11 cellular contexts compared by ENCODE assay signal in genomic region chr6:157443066-157443800, GRCh38.
DNase-seq lines count a peak whose midpoint lies in the region; ATAC-seq and FAIRE-seq lines count a peak whose summit lies in the region.
"Had no signal": no experiment of that assay in that cellular context is flagged by ENCODE, and none has a peak within 500 bp of the region (broad histone marks: within the 10 kb centered on the region; RNA-seq: fewer than 3 reads in every experiment).

No MANE protein-coding gene starts in this region.

- H3K4me3 Mint-ChIP-seq in activated T-helper 2 cell treated with anti-CD3 and anti-CD28 coated beads, Interferon-gamma antibody, Interleukin-2, Interleukin-4, amounts not matched to agents 10 μg/mL and 5 μg/mL and 100 μg/mL, durations not matched to agents 14 hours and 24 hours and 36 hours (ENCODE audit: low read depth): no peak overlapping the region

- no peaks in the 10 kb centered on the region for H3K27me3 Mint-ChIP-seq in activated T-helper 2 cell treated with anti-CD3 and anti-CD28 coated beads, Interferon-gamma antibody, Interleukin-2, Interleukin-4, amounts not matched to agents 10 μg/mL and 5 μg/mL and 100 μg/mL, durations not matched to agents 14 hours and 24 hours and 36 hours (ENCODE audit: low read depth)

- DNase-seq in AG08396 (ENCODE audit: low spot score) (peak; percentile 39), GM19239 (ENCODE audit: insufficient read length, low spot score) (no peak), SIG-M5 treated with dmso at 0.1 percent for 504 hours (lab: John Stamatoyannopoulos, UW; ENCODE audit: unreplicated experiment) (no peak), Kasumi-1 (lab: John Stamatoyannopoulos, UW) (no peak), NCI-H446 treated with DMSO at 0.1 percent for 48 hours (lab: John Stamatoyannopoulos, UW) (no peak), GOT3 (lab: John Stamatoyannopoulos, UW) (no peak)
- no peak for DNase-seq in activated T-helper 2 cell treated with anti-CD3 and anti-CD28 coated beads, Interferon-gamma antibody, Interleukin-2, Interleukin-4, amounts not matched to agents 10 μg/mL and 5 μg/mL and 100 μg/mL, durations not matched to agents 14 hours and 24 hours and 36 hours (ENCODE audit: low spot score)
- DNase-seq: SHP77 treated with DMSO at 0.1 percent for 48 hours had no signal

- H3K4me1 Mint-ChIP-seq in activated T-helper 2 cell treated with anti-CD3 and anti-CD28 coated beads, Interferon-gamma antibody, Interleukin-2, Interleukin-4, amounts not matched to agents 10 μg/mL and 5 μg/mL and 100 μg/mL, durations not matched to agents 14 hours and 24 hours and 36 hours (ENCODE audit: low read depth): peaks cover 25% of the 10 kb centered on the region

- peaks cover 33% of the 10 kb centered on the region for H3K36me3 Mint-ChIP-seq in activated T-helper 2 cell treated with anti-CD3 and anti-CD28 coated beads, Interferon-gamma antibody, Interleukin-2, Interleukin-4, amounts not matched to agents 10 μg/mL and 5 μg/mL and 100 μg/mL, durations not matched to agents 14 hours and 24 hours and 36 hours (ENCODE audit: low read depth)

- FAIRE-seq in GM19239 (lab: Jason Lieb, UNC): peak; percentile 87
- FAIRE-seq: endometrium, G401.6 had no signal

- H3K9me3 Mint-ChIP-seq in activated T-helper 2 cell treated with anti-CD3 and anti-CD28 coated beads, Interferon-gamma antibody, Interleukin-2, Interleukin-4, amounts not matched to agents 10 μg/mL and 5 μg/mL and 100 μg/mL, durations not matched to agents 14 hours and 24 hours and 36 hours: peaks cover 26% of the 10 kb centered on the region

- peak overlapping the region; percentile 87 for H3K27ac Mint-ChIP-seq in activated T-helper 2 cell treated with anti-CD3 and anti-CD28 coated beads, Interferon-gamma antibody, Interleukin-2, Interleukin-4, amounts not matched to agents 10 μg/mL and 5 μg/mL and 100 μg/mL, durations not matched to agents 14 hours and 24 hours and 36 hours

- intact Hi-C loops in activated T-helper 2 cell treated with anti-CD3 and anti-CD28 coated beads, Interferon-gamma antibody, Interleukin-2, Interleukin-4, amounts not matched to agents 10 μg/mL and 5 μg/mL and 100 μg/mL, durations not matched to agents 14 hours and 24 hours and 36 hours (cut with micrococcal nuclease): loop anchor here (1.0 kb wide), 2 partner anchors 16 to 93 kb away; no protein-coding TSS in a partner anchor

- peak; percentile 91 for ATAC-seq in HG03097 (IDR thresholded peaks at IDR 0.05; ENCODE audit: low FRiP score, unreplicated experiment)
